ENCODE assay signal across 11 cellular contexts in the genomic region with DNA sequence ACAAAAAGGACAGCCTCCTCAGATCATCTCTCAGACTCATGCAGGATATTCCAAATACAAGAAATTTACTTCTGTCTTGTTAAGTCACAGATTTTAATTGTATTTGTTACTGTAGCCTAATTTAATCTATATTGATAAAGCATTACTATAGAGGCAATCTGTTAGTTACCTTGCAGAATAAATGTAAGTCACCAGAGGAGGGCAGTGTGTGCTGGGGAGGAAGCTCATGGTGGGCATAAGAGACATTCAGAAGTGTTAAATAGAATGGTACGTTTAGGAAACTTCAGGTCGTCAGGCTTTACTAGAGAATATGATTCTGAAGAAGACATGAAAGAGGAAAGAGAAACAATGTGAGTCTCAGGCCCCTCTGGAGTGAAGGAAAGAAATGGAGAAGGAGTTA. TPM values are rescaled to one million over a fixed set of nuclear protein-coding genes. Genes with fewer than 3 reads are reported as not detected.
DNase-seq lines count a peak whose midpoint lies in the region; ATAC-seq and TF ChIP-seq lines count a peak whose summit lies in the region.
"Had no signal": no experiment of that assay in that cellular context is flagged by ENCODE, and none has a peak within 500 bp of the region (broad histone marks: within the 10 kb centered on the region; RNA-seq: fewer than 3 reads in every experiment).

No MANE protein-coding gene starts in this region.

- H4K91ac ChIP-seq in neuronal stem cell (ENCODE audit: low read depth, low read length, poor library complexity): no peak overlapping the region

- ATAC-seq in stimulated activated effector memory CD8-positive, alpha-beta T cell treated with anti-CD3 and anti-CD28 coated beads, Interleukin-12 subunit alpha, Interleukin-12 subunit beta, amount 100 ng/mL, for 72 hours: no peak

- no peaks in the 10 kb centered on the region for H3K9me3 Mint-ChIP-seq in osteocyte (ENCODE audit: unreplicated experiment)
- H3K9me3 Mint-ChIP-seq in stimulated activated effector memory CD8-positive, alpha-beta T cell treated with anti-CD3 and anti-CD28 coated beads, Interleukin-12 subunit alpha, Interleukin-12 subunit beta, amount 100 ng/mL, for 72 hours: no peaks in the 10 kb centered on the region
- H3K9me3 Mint-ChIP-seq: T-helper 1 cell treated with Interleukin-12 subunit alpha and Interleukin-12 subunit beta and Interleukin-4 antibody, amounts not matched to agents 30 μg/mL and 1 μg/mL, for 36 hours had no signal

- no peaks in the 10 kb centered on the region for H3K79me1 ChIP-seq in neuronal stem cell (ENCODE audit: low read depth, low read length)

- no peak overlapping the region for H2BK15ac ChIP-seq in neuronal stem cell (ENCODE audit: low read length)

- TF ChIP-seq CTCF in LNCaP clone FGC (IDR thresholded peaks at IDR 0.05; ENCODE audit: control insufficient read depth, extremely low read depth, insufficient read depth): peak; percentile 44
- peak; percentile 28 for TF ChIP-seq CTCF in osteocyte (IDR thresholded peaks at IDR 0.05)

- H3K14ac ChIP-seq in neuronal stem cell (ENCODE audit: low read length): no peak overlapping the region

- H3K4me1 ChIP-seq in neuronal stem cell (ENCODE audit: control insufficient read depth in 2 of 2, insufficient read depth in 1 of 2, low read depth in 1 of 2, low read length in 2 of 2): peaks cover 0 to 4% of the 10 kb centered on the region in 2 donors

- no peak overlapping the region for H2AK5ac ChIP-seq in neuronal stem cell (ENCODE audit: low read depth, low read length)

- no peaks in the 10 kb centered on the region for H3K36me3 ChIP-seq in neuronal stem cell (replicated peaks in 1 of 2; ENCODE audit: control insufficient read depth in 2 of 2, insufficient read depth in 2 of 2, low read length in 2 of 2)

- H3K4me3 ChIP-seq in LNCaP clone FGC (ENCODE audit: low read depth, low read length): no peak overlapping the region
- no peak overlapping the region for H3K4me3 ChIP-seq in neuronal stem cell (ENCODE audit: low read length in 2 of 2)

- no peak overlapping the region for H3K9ac ChIP-seq in neuronal stem cell (ENCODE audit: low read depth, low read length, poor library complexity)

- H3K27ac Mint-ChIP-seq in osteocyte (ENCODE audit: unreplicated experiment): no peak overlapping the region
- H3K27ac Mint-ChIP-seq in stimulated activated effector memory CD8-positive, alpha-beta T cell treated with anti-CD3 and anti-CD28 coated beads, Interleukin-12 subunit alpha, Interleukin-12 subunit beta, amount 100 ng/mL, for 72 hours: no peak overlapping the region
- H3K27ac Mint-ChIP-seq: T-helper 1 cell treated with Interleukin-12 subunit alpha and Interleukin-12 subunit beta and Interleukin-4 antibody, amounts not matched to agents 30 μg/mL and 1 μg/mL, for 36 hours had no signal

- DNase-seq in NCI-H1105 treated with DMSO at 0.1 percent for 48 hours (lab: John Stamatoyannopoulos, UW) (peak; percentile 0), NCI-H1105 (lab: John Stamatoyannopoulos, UW) (no peak), LNCaP clone FGC (ENCODE audit: low read depth) (no peak), dermis blood vessel endothelial cell (peak; percentile 13), osteocyte (ENCODE audit: extremely low spot score, unreplicated experiment) (no peak), neuronal stem cell (ENCODE audit: low spot score) (no peak)
- DNase-seq in stimulated activated effector memory CD8-positive, alpha-beta T cell treated with anti-CD3 and anti-CD28 coated beads, Interleukin-12 subunit alpha, Interleukin-12 subunit beta, amount 100 ng/mL, for 72 hours (ENCODE audit: low spot score in 2 of 2): no peak
- no peak for DNase-seq in stimulated activated CD4-positive, alpha-beta T cell treated with anti-CD3 and anti-CD28 coated beads, Interleukin-1b, Interleukin-23, amount 100 ng/mL, for 48 hours
- DNase-seq: ACHN, amygdala had no signal

- no peak overlapping the region for H4K8ac ChIP-seq in neuronal stem cell (ENCODE audit: low read depth, low read length)

- no peak overlapping the region for H3K4me3 Mint-ChIP-seq in osteocyte (ENCODE audit: unreplicated experiment)
- H3K4me3 Mint-ChIP-seq in stimulated activated effector memory CD8-positive, alpha-beta T cell treated with anti-CD3 and anti-CD28 coated beads, Interleukin-12 subunit alpha, Interleukin-12 subunit beta, amount 100 ng/mL, for 72 hours: no peak overlapping the region
- H3K4me3 Mint-ChIP-seq: T-helper 1 cell treated with Interleukin-12 subunit alpha and Interleukin-12 subunit beta and Interleukin-4 antibody, amounts not matched to agents 30 μg/mL and 1 μg/mL, for 36 hours had no signal

- no peak overlapping the region for H3K27ac ChIP-seq in neuronal stem cell (replicated peaks; ENCODE audit: low read length)

- no CpG with 5 or more reads among the region's 2 CpGs for WGBS in neuronal stem cell (ENCODE audit: extremely low coverage in 2 of 2, insufficient read length in 2 of 2, insufficient replicate concordance in 1 of 2), 2 donors

- H3K4me1 Mint-ChIP-seq in osteocyte (ENCODE audit: unreplicated experiment): no peaks in the 10 kb centered on the region
- H3K4me1 Mint-ChIP-seq in stimulated activated effector memory CD8-positive, alpha-beta T cell treated with anti-CD3 and anti-CD28 coated beads, Interleukin-12 subunit alpha, Interleukin-12 subunit beta, amount 100 ng/mL, for 72 hours: no peaks in the 10 kb centered on the region

- no peak overlapping the region for H2BK5ac ChIP-seq in neuronal stem cell (ENCODE audit: low read length)

- H3K4me2 ChIP-seq in neuronal stem cell (ENCODE audit: insufficient read depth, low read length, poor library complexity, severe bottlenecking): no peak overlapping the region

- no peak overlapping the region for H2AFZ ChIP-seq in neuronal stem cell (ENCODE audit: low read length)

- H3K9me3 ChIP-seq in neuronal stem cell (replicated peaks in 1 of 2; ENCODE audit: control insufficient read depth in 2 of 2, insufficient read depth in 1 of 2, low read depth in 1 of 2, low read length in 2 of 2): no peaks in the 10 kb centered on the region

- H3K4ac ChIP-seq in neuronal stem cell (ENCODE audit: low read length): no peak overlapping the region

- no peak overlapping the region for H2BK12ac ChIP-seq in neuronal stem cell (ENCODE audit: low read length)

- no peaks in the 10 kb centered on the region for H3K27me3 ChIP-seq in neuronal stem cell (ENCODE audit: control insufficient read depth in 3 of 3, insufficient read depth in 3 of 3, low read depth in 1 of 3, low read length in 3 of 3)

- no peaks in the 10 kb centered on the region for H3K36me3 Mint-ChIP-seq in osteocyte (ENCODE audit: unreplicated experiment)
- H3K36me3 Mint-ChIP-seq in stimulated activated effector memory CD8-positive, alpha-beta T cell treated with anti-CD3 and anti-CD28 coated beads, Interleukin-12 subunit alpha, Interleukin-12 subunit beta, amount 100 ng/mL, for 72 hours: no peaks in the 10 kb centered on the region

- H3K27me3 Mint-ChIP-seq in osteocyte (ENCODE audit: unreplicated experiment): no peaks in the 10 kb centered on the region

- no peak overlapping the region for H2BK120ac ChIP-seq in neuronal stem cell (ENCODE audit: low read depth, low read length)

- H3K23ac ChIP-seq in neuronal stem cell (ENCODE audit: low read depth, low read length, poor library complexity): no peak overlapping the region

- no peak overlapping the region for H3K18ac ChIP-seq in neuronal stem cell (ENCODE audit: low read length)

RNA-seq across cellular contexts. Expression of gene INPP4B, which starts 37.3 kb away (rescaled TPM):
- total RNA-seq in dermis blood vessel endothelial cell (20.9 and 43.2 TPM in 2 replicates), osteocyte (9.9 and 10.9 TPM in 2 replicates)
- 0.45 TPM for polyA plus RNA-seq in neuronal stem cell (2013, experiment 1 of 2)
- polyA plus RNA-seq in neuronal stem cell (2013, experiment 2 of 2): 0.43 TPM

Comparison
In these comparisons a context has a peak if more than half of its experiments do, and no peak if none do; other contexts are left out.
1. DNase-seq: peak in NCI-H1105 treated with DMSO at 0.1 percent for 48 hours (single experiment) and dermis blood vessel endothelial cell (single experiment); none in NCI-H1105 (single experiment), LNCaP clone FGC (single experiment), osteocyte (single experiment), stimulated activated effector memory CD8-positive, alpha-beta T cell treated with anti-CD3 and anti-CD28 coated beads, Interleukin-12 subunit alpha, Interleukin-12 subunit beta, amount 100 ng/mL, for 72 hours (0 of 2), neuronal stem cell (single experiment) and stimulated activated CD4-positive, alpha-beta T cell treated with anti-CD3 and anti-CD28 coated beads, Interleukin-1b, Interleukin-23, amount 100 ng/mL, for 48 hours (single experiment).